ENCODE assay signal across 9 cellular contexts in the genomic region with DNA sequence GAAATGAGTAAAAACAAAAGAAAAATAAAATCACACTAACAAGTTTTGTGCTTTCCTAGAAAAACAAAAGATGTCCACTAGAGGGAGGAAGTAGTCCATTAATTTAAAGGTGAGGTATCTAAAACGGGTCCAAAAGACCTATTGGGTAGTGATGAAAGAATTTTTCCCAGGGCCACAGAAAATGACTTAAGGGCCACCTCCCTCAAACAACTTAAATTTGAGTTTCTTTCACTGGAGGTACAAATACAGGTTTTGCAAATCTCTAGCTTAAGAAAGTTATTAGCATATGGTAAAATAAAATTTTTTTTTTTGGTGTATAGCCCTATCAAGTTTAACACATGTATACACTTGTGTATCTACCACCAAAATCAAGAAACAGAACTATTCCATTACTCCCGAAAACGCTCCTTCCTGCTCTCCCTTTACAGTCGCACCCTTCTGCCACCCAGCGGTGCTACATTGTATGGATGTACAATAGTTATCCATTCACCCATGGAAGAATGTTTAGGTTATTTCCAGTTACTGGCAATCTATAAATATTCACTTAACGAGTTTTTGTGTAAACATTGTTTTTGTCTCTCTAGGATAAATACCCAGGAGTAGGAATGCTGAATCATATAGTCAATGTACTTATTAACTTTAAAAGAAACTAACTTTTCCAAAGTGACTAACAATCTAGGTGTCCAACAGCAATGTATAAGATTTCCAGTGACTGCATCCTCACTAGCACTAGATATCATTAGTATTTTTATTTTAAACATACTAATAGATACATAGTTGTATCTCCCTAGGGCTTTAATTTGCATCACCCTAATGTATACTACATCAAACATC. TPM values are rescaled to one million over a fixed set of nuclear protein-coding genes. Genes with fewer than 3 reads are reported as not detected.
DNase-seq lines count a peak whose midpoint lies in the region; ATAC-seq, FAIRE-seq and TF ChIP-seq lines count a peak whose summit lies in the region.
"Had no signal": no experiment of that assay in that cellular context is flagged by ENCODE, and none has a peak within 500 bp of the region (broad histone marks: within the 10 kb centered on the region; RNA-seq: fewer than 3 reads in every experiment).

No MANE protein-coding gene starts in this region.

- H3K9me3 ChIP-seq in CD4-positive, alpha-beta memory T cell (ENCODE audit: control insufficient read depth in 1 of 2, low read length in 2 of 2) = no peaks in the 10 kb centered on the region

- H3K4me3 ChIP-seq in CD4-positive, alpha-beta memory T cell (ENCODE audit: low read length in 2 of 2) = no peak overlapping the region

- H3K4me1 Mint-ChIP-seq in CD4-positive, alpha-beta memory T cell = peaks cover 0 to 4% (median 1%) of the 10 kb centered on the region in 4 donors
- H3K4me1 Mint-ChIP-seq: activated B cell treated with CpG ODN at 0.5 μM for 24 hours had no signal

- H3K27ac Mint-ChIP-seq in CD4-positive, alpha-beta memory T cell = no peak overlapping the region
- H3K27ac Mint-ChIP-seq: activated B cell treated with CpG ODN at 0.5 μM for 24 hours had no signal

- DNase-seq in CD4-positive, alpha-beta memory T cell = peak in 4 of 5 donors; percentile 26 to 33 (median 28)
- DNase-seq in frontal cortex (ENCODE audit: low spot score in 2 of 2) (peak; percentile 15 to 34), superior temporal gyrus (ENCODE audit: extremely low spot score) (peak; percentile 82), caudate nucleus (lab: John Stamatoyannopoulos, UW) (no peak)
- DNase-seq: activated B cell treated with CpG ODN at 0.5 μM for 24 hours had no signal

- intact Hi-C loops in CD4-positive, alpha-beta memory T cell (cut with micrococcal nuclease) = loop anchor here (1.0 to 2.0 kb wide), 2 partner anchors 283 to 980 kb away; no protein-coding TSS in a partner anchor

- no peak overlapping the region for H3K27ac ChIP-seq in CD4-positive, alpha-beta memory T cell (ENCODE audit: low read depth, low read length)
- H3K27ac ChIP-seq in caudate nucleus (ENCODE audit: low read depth, low read length) = no peak overlapping the region

- peak; percentile 76 for ATAC-seq in GM18502 (IDR thresholded peaks at IDR 0.05; ENCODE audit: poor library complexity, unreplicated experiment)
- ATAC-seq in HG03159 (IDR thresholded peaks at IDR 0.05; ENCODE audit: unreplicated experiment) = peak; percentile 56
- ATAC-seq in SK-N-SH treated with all-trans-retinoic acid at 6 μM for 48 hours = peak; percentile 88
- ATAC-seq in GM21717 (IDR thresholded peaks at IDR 0.05; ENCODE audit: unreplicated experiment) = no peak

- FAIRE-seq in frontal cortex (lab: Jason Lieb, UNC) = peak; percentile 53

- peaks cover 0 to 1% of the 10 kb centered on the region in 2 donors for H3K27me3 Mint-ChIP-seq in CD4-positive, alpha-beta memory T cell
- H3K27me3 Mint-ChIP-seq: activated B cell treated with CpG ODN at 0.5 μM for 24 hours had no signal

- H3K9me3 Mint-ChIP-seq in CD4-positive, alpha-beta memory T cell = no peaks in the 10 kb centered on the region
- H3K9me3 Mint-ChIP-seq: activated B cell treated with CpG ODN at 0.5 μM for 24 hours had no signal

- H3K4me1 ChIP-seq in CD4-positive, alpha-beta memory T cell (ENCODE audit: insufficient read depth, low read length) = peaks cover 7% of the 10 kb centered on the region

- H3K4me3 Mint-ChIP-seq in CD4-positive, alpha-beta memory T cell = peak overlapping the region in 3 of 8 donors; percentile 5 to 46 (median 44)
- H3K4me3 Mint-ChIP-seq: activated B cell treated with CpG ODN at 0.5 μM for 24 hours had no signal

- H3K36me3 ChIP-seq in CD4-positive, alpha-beta memory T cell (ENCODE audit: insufficient read depth, low read length) = no peaks in the 10 kb centered on the region

- CTCF ChIA-PET in CD4-positive, alpha-beta memory T cell (lab: Charles Lee; ENCODE audit: partially characterized antibody) = interaction anchor here (1.0 to 4.5 kb wide), 9 partner anchors 8 to 981 kb away, joined by 3 to 25 read pairs (median 4); no protein-coding TSS in a partner anchor

- no peaks in the 10 kb centered on the region for H3K27me3 ChIP-seq in CD4-positive, alpha-beta memory T cell (ENCODE audit: insufficient read depth, low read length)

- POLR2A ChIA-PET in CD4-positive, alpha-beta memory T cell (lab: Charles Lee; ENCODE audit: partially characterized antibody) = no interaction called here

- H3K36me3 Mint-ChIP-seq in CD4-positive, alpha-beta memory T cell = no peaks in the 10 kb centered on the region

TF ChIP-seq in SK-N-SH treated with all-trans-retinoic acid at 6 μM for 48 hours, 23 proteins besides CTCF, POLR2A, EP300 and RAD21:
- TF ChIP-seq, protein P1, sequence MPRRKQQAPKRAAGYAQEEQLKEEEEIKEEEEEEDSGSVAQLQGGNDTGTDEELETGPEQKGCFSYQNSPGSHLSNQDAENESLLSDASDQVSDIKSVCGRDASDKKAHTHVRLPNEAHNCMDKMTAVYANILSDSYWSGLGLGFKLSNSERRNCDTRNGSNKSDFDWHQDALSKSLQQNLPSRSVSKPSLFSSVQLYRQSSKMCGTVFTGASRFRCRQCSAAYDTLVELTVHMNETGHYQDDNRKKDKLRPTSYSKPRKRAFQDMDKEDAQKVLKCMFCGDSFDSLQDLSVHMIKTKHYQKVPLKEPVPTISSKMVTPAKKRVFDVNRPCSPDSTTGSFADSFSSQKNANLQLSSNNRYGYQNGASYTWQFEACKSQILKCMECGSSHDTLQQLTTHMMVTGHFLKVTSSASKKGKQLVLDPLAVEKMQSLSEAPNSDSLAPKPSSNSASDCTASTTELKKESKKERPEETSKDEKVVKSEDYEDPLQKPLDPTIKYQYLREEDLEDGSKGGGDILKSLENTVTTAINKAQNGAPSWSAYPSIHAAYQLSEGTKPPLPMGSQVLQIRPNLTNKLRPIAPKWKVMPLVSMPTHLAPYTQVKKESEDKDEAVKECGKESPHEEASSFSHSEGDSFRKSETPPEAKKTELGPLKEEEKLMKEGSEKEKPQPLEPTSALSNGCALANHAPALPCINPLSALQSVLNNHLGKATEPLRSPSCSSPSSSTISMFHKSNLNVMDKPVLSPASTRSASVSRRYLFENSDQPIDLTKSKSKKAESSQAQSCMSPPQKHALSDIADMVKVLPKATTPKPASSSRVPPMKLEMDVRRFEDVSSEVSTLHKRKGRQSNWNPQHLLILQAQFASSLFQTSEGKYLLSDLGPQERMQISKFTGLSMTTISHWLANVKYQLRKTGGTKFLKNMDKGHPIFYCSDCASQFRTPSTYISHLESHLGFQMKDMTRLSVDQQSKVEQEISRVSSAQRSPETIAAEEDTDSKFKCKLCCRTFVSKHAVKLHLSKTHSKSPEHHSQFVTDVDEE (CRISPR knock-in tag; IDR thresholded peaks at IDR 0.05) = no peak
- TF ChIP-seq, protein P2, sequence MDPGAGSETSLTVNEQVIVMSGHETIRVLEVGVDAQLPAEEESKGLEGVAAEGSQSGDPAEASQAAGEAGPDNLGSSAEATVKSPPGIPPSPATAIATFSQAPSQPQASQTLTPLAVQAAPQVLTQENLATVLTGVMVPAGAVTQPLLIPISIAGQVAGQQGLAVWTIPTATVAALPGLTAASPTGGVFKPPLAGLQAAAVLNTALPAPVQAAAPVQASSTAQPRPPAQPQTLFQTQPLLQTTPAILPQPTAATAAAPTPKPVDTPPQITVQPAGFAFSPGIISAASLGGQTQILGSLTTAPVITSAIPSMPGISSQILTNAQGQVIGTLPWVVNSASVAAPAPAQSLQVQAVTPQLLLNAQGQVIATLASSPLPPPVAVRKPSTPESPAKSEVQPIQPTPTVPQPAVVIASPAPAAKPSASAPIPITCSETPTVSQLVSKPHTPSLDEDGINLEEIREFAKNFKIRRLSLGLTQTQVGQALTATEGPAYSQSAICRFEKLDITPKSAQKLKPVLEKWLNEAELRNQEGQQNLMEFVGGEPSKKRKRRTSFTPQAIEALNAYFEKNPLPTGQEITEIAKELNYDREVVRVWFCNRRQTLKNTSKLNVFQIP (CRISPR knock-in tag; IDR thresholded peaks at IDR 0.05; ENCODE audit: borderline replicate concordance, low read depth) = no peak
- TF ChIP-seq ARNTL (CRISPR knock-in tag; IDR thresholded peaks at IDR 0.05; ENCODE audit: borderline replicate concordance, low read depth) (no peak), ZNF8 (CRISPR knock-in tag; IDR thresholded peaks at IDR 0.05) (no peak), ZFP3 (CRISPR knock-in tag; IDR thresholded peaks at IDR 0.05) (no peak), TCF4 (CRISPR knock-in tag; IDR thresholded peaks at IDR 0.05; ENCODE audit: borderline replicate concordance) (no peak), BACH2 (CRISPR knock-in tag; IDR thresholded peaks at IDR 0.05; ENCODE audit: borderline replicate concordance) (no peak), CSDC2 (CRISPR knock-in tag; IDR thresholded peaks at IDR 0.05) (no peak), ZNF565 (CRISPR knock-in tag; conservative IDR thresholded peaks at IDR 0.05; ENCODE audit: low read depth) (no peak), ZC3H10 (CRISPR knock-in tag; IDR thresholded peaks at IDR 0.05) (no peak), ZNF70 (CRISPR knock-in tag; IDR thresholded peaks at IDR 0.05) (no peak), ISL1 (CRISPR knock-in tag; IDR thresholded peaks at IDR 0.05) (no peak)

RNA-seq across cellular contexts. Expression of gene DEPDC1B, which starts 21.9 kb away (rescaled TPM):
- total RNA-seq in CD4-positive, alpha-beta memory T cell = under 1 TPM; 0.19 to 0.70 TPM
- under 1 TPM; 0.14 to 0.23 TPM for polyA plus RNA-seq in CD4-positive, alpha-beta memory T cell
- total RNA-seq in frontal cortex = 12.2 TPM

Comparison
In these comparisons a context has a peak if more than half of its experiments do, and no peak if none do; other contexts are left out.
1. DNase-seq: peak in CD4-positive, alpha-beta memory T cell (4 of 5), frontal cortex (2 of 2) and superior temporal gyrus (single experiment); none in caudate nucleus (0 of 61).